ENCODE assay signal across 9 cellular contexts in genomic region chr1:184890539-184890973, GRCh38.
DNase-seq lines count a peak whose midpoint lies in the region; ATAC-seq and TF ChIP-seq lines count a peak whose summit lies in the region.
"Had no signal": no experiment of that assay in that cellular context is flagged by ENCODE, and none has a peak within 500 bp of the region (broad histone marks: within the 10 kb centered on the region; RNA-seq: fewer than 3 reads in every experiment).

No MANE protein-coding gene starts in this region.

- peak overlapping the region; percentile 47 for H3K27ac Mint-ChIP-seq in activated naive CD4-positive, alpha-beta T cell treated with anti-CD3 and anti-CD28 coated beads, Interleukin-2, amount 10 ng/mL, durations not matched to agents 7 days and 5 days
- H3K27ac Mint-ChIP-seq: IgD-negative memory B cell had no signal

- peak; percentile 69 for DNase-seq in activated CD8-positive, alpha-beta memory T cell treated with anti-CD3 and anti-CD28 coated beads for 24 hours
- DNase-seq in activated CD8-positive, alpha-beta memory T cell treated with anti-CD3 and anti-CD28 coated beads, Interleukin-2, amount 50 U/mL, for 48 hours, result no peak
- no peak for DNase-seq in activated naive CD4-positive, alpha-beta T cell treated with anti-CD3 and anti-CD28 coated beads, Interleukin-2, amount 10 ng/mL, durations not matched to agents 7 days and 5 days
- DNase-seq in hepatocyte (ENCODE audit: low spot score), result no peak
- peak; percentile 36 for DNase-seq in thoracic aorta (ENCODE audit: low spot score)
- no peak for DNase-seq in RWPE1 (ENCODE audit: low spot score)

- H3K79me2 ChIP-seq in hepatocyte, result no peaks in the 10 kb centered on the region

- no peaks in the 10 kb centered on the region for H3K36me3 ChIP-seq in hepatocyte (replicated peaks; ENCODE audit: insufficient read depth, low read depth)
- H3K36me3 ChIP-seq in thoracic aorta, result peaks cover 5% of the 10 kb centered on the region

- no peaks in the 10 kb centered on the region for H3K4me1 ChIP-seq in hepatocyte (ENCODE audit: insufficient read depth)
- H3K4me1 ChIP-seq in thoracic aorta (ENCODE audit: control insufficient read depth in 1 of 2, low read depth in 2 of 2), result peaks cover 51 to 85% of the 10 kb centered on the region in 2 donors

- H3K27me3 ChIP-seq in hepatocyte, result no peaks in the 10 kb centered on the region
- no peaks in the 10 kb centered on the region for H3K27me3 ChIP-seq in thoracic aorta (replicated peaks; ENCODE audit: insufficient read depth)

- no peaks in the 10 kb centered on the region for H3K27me3 Mint-ChIP-seq in activated naive CD4-positive, alpha-beta T cell treated with anti-CD3 and anti-CD28 coated beads, Interleukin-2, amount 10 ng/mL, durations not matched to agents 7 days and 5 days
- H3K27me3 Mint-ChIP-seq: IgD-negative memory B cell had no signal

- no peak overlapping the region for H2AFZ ChIP-seq in hepatocyte

- no peaks in the 10 kb centered on the region for H3K9me3 ChIP-seq in hepatocyte (ENCODE audit: low read depth)
- no peaks in the 10 kb centered on the region for H3K9me3 ChIP-seq in thoracic aorta

- peaks cover 41% of the 10 kb centered on the region for H3K36me3 Mint-ChIP-seq in activated naive CD4-positive, alpha-beta T cell treated with anti-CD3 and anti-CD28 coated beads, Interleukin-2, amount 10 ng/mL, durations not matched to agents 7 days and 5 days

- peaks cover 19% of the 10 kb centered on the region for H3K4me1 Mint-ChIP-seq in activated naive CD4-positive, alpha-beta T cell treated with anti-CD3 and anti-CD28 coated beads, Interleukin-2, amount 10 ng/mL, durations not matched to agents 7 days and 5 days

- no peaks in the 10 kb centered on the region for H3K9me3 Mint-ChIP-seq in activated naive CD4-positive, alpha-beta T cell treated with anti-CD3 and anti-CD28 coated beads, Interleukin-2, amount 10 ng/mL, durations not matched to agents 7 days and 5 days
- H3K9me3 Mint-ChIP-seq: IgD-negative memory B cell had no signal

- CTCF ChIA-PET in activated naive CD4-positive, alpha-beta T cell treated with anti-CD3 and anti-CD28 coated beads, Interleukin-2, amount 10 ng/mL, durations not matched to agents 7 days and 5 days (lab: Charles Lee), result interaction anchor here (2.2 kb wide), 1 partner anchor 91 kb away, joined by 7 read pairs; no protein-coding TSS in a partner anchor
- CTCF ChIA-PET in RWPE1 (lab: Yijun Ruan, JAX), result interaction anchor here (0.6 kb wide), 1 partner anchor 89 kb away, joined by 4 read pairs; no protein-coding TSS in a partner anchor

- no peak overlapping the region for H3K4me3 Mint-ChIP-seq in activated naive CD4-positive, alpha-beta T cell treated with anti-CD3 and anti-CD28 coated beads, Interleukin-2, amount 10 ng/mL, durations not matched to agents 7 days and 5 days

- H3K4me3 ChIP-seq in hepatocyte (no peak overlapping the region), thoracic aorta (peak overlapping the region; percentile 52)

- peak overlapping the region; percentile 1 for H3K4me2 ChIP-seq in hepatocyte

- no peak overlapping the region for H3K27ac ChIP-seq in hepatocyte
- H3K27ac ChIP-seq in thoracic aorta, result peak overlapping the region; percentile 68 to 94
- no peak overlapping the region for H3K27ac ChIP-seq in RWPE1

- ATAC-seq in thoracic aorta (ENCODE audit: insufficient number of reproducible peaks, low FRiP score, low read depth), result peak; percentile 53
- no peak for ATAC-seq in HG03280 (IDR thresholded peaks at IDR 0.05; ENCODE audit: unreplicated experiment)
- ATAC-seq in HG02588 (IDR thresholded peaks at IDR 0.05; ENCODE audit: unreplicated experiment), result no peak

- no peaks in the 10 kb centered on the region for H4K20me1 ChIP-seq in hepatocyte (ENCODE audit: insufficient read depth, poor library complexity, severe bottlenecking)

- 68% methylated on average over 3 of the region's 3 CpGs for WGBS in hepatocyte (ENCODE audit: low lambda C conversion rate, missing lambda C conversion rate)

- POLR2A ChIA-PET in RWPE1 (lab: Yijun Ruan, JAX; ENCODE audit: low non-redundant PET), result no interaction called here

- no peaks in the 10 kb centered on the region for H3K9me2 ChIP-seq in hepatocyte (replicated peaks; ENCODE audit: insufficient read depth)

- no peak for TF ChIP-seq CTCF in hepatocyte (IDR thresholded peaks at IDR 0.05; ENCODE audit: poor library complexity)
- TF ChIP-seq CTCF in thoracic aorta (IDR thresholded peaks at IDR 0.05), result no peak
- no peak for TF ChIP-seq CTCF in RWPE1 (conservative IDR thresholded peaks at IDR 0.05; ENCODE audit: low read depth)

Comparison
In these comparisons a context has a peak if more than half of its experiments do, and no peak if none do; other contexts are left out.
1. DNase-seq: peak in activated CD8-positive, alpha-beta memory T cell treated with anti-CD3 and anti-CD28 coated beads for 24 hours (single experiment) and thoracic aorta (single experiment); none in activated CD8-positive, alpha-beta memory T cell treated with anti-CD3 and anti-CD28 coated beads, Interleukin-2, amount 50 U/mL, for 48 hours (single experiment), activated naive CD4-positive, alpha-beta T cell treated with anti-CD3 and anti-CD28 coated beads, Interleukin-2, amount 10 ng/mL, durations not matched to agents 7 days and 5 days (single experiment), hepatocyte (single experiment) and RWPE1 (single experiment).
2. H3K27ac ChIP-seq: peak in thoracic aorta (2 of 2); none in hepatocyte (single experiment) and RWPE1 (single experiment).